In the genomic region with DNA sequence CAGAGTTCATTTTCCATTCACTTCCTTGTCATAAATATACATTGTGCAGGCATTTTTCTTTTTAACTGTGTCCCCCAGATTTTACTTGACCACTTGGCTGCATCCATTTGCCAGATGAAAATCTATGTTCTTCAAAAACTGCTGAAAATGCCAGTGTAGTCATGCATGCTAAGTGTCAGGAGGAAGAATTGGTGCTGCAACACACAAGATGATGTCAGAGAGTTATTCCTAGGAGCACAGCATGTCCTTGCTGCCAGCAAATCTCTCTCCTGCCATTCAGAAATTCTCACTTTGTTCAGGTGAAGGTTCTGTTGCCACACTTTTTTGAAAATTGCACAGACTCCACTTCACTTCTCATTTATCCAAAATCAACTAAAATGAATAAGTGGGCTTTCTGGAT, we compare ENCODE assay signal across 18 cellular contexts.
"Had no signal": no experiment of that assay in that cellular context is flagged by ENCODE, and none has a peak within 500 bp of the region (broad histone marks: within the 10 kb centered on the region; RNA-seq: fewer than 3 reads in every experiment).

No MANE protein-coding gene starts in this region.

- H3K4me1 ChIP-seq: breast epithelium, esophagus muscularis mucosa, SJSA1 had no signal

- H3K4me3 Mint-ChIP-seq: activated CD8-positive, alpha-beta memory T cell treated with anti-CD3 and anti-CD28 coated beads, Interleukin-2, amount 10 ng/mL, durations not matched to agents 7 days and 5 days; activated T-cell treated with anti-CD3 and anti-CD28 coated beads, Interleukin-2, amount 50 U/mL, for 24 hours; natural killer cell; stimulated activated effector memory CD8-positive, alpha-beta T cell treated with anti-CD3 and anti-CD28 coated beads, Interleukin-12 subunit alpha, Interleukin-12 subunit beta, amount 100 ng/mL, for 72 hours; T-helper 2 cell treated with Interferon-gamma antibody and Interleukin-4, amounts not matched to agents 5 μg/mL and 100 μg/mL, for 36 hours had no signal

- H3K27me3 ChIP-seq: breast epithelium, esophagus muscularis mucosa, ovary, transverse colon had no signal

- DNase-seq: activated CD4-positive, alpha-beta T cell treated with anti-CD3 and anti-CD28 coated beads, Interleukin-2, amount 50 U/mL, for 48 hours; activated CD4-positive, CD25-positive, alpha-beta regulatory T cell treated with anti-CD3 and anti-CD28 coated beads, Interleukin-2, amount 50 U/mL, for 72 hours; activated CD8-positive, alpha-beta memory T cell treated with anti-CD3 and anti-CD28 coated beads, Interleukin-2, amount 10 ng/mL, durations not matched to agents 7 days and 5 days; activated effector memory CD4-positive, alpha-beta T cell treated with anti-CD3 and anti-CD28 coated beads, Interleukin-2, amount 50 U/mL, for 16 hours; activated T-cell treated with anti-CD3 and anti-CD28 coated beads, Interleukin-2, amount 50 U/mL, for 24 hours; amygdala; foreskin melanocyte; left colon; natural killer cell; ovary; SW 1271; transverse colon had no signal

- H3K4me3 ChIP-seq: breast epithelium, esophagus muscularis mucosa, ovary, SJSA1, transverse colon had no signal

- H3K9me3 Mint-ChIP-seq: activated naive CD4-positive, alpha-beta T cell treated with anti-CD3 and anti-CD28 coated beads, Interleukin-2, amount 50 U/mL, for 72 hours; activated T-cell treated with anti-CD3 and anti-CD28 coated beads, Interleukin-2, amount 50 U/mL, for 24 hours; natural killer cell; stimulated activated effector memory CD8-positive, alpha-beta T cell treated with anti-CD3 and anti-CD28 coated beads, Interleukin-12 subunit alpha, Interleukin-12 subunit beta, amount 100 ng/mL, for 72 hours; T-helper 2 cell treated with Interferon-gamma antibody and Interleukin-4, amounts not matched to agents 5 μg/mL and 100 μg/mL, for 36 hours had no signal

- H3K36me3 Mint-ChIP-seq: activated CD8-positive, alpha-beta memory T cell treated with anti-CD3 and anti-CD28 coated beads, Interleukin-2, amount 10 ng/mL, durations not matched to agents 7 days and 5 days; activated naive CD4-positive, alpha-beta T cell treated with anti-CD3 and anti-CD28 coated beads, Interleukin-2, amount 50 U/mL, for 72 hours; natural killer cell; stimulated activated effector memory CD8-positive, alpha-beta T cell treated with anti-CD3 and anti-CD28 coated beads, Interleukin-12 subunit alpha, Interleukin-12 subunit beta, amount 100 ng/mL, for 72 hours had no signal

- H3K4me1 Mint-ChIP-seq: activated CD8-positive, alpha-beta memory T cell treated with anti-CD3 and anti-CD28 coated beads, Interleukin-2, amount 10 ng/mL, durations not matched to agents 7 days and 5 days; natural killer cell; stimulated activated effector memory CD8-positive, alpha-beta T cell treated with anti-CD3 and anti-CD28 coated beads, Interleukin-12 subunit alpha, Interleukin-12 subunit beta, amount 100 ng/mL, for 72 hours had no signal

- H3K36me3 ChIP-seq: breast epithelium, esophagus muscularis mucosa, ovary, SJSA1, transverse colon had no signal

- H3K9me3 ChIP-seq: breast epithelium, esophagus muscularis mucosa, ovary, SJSA1, transverse colon had no signal

- H3K27ac ChIP-seq: breast epithelium, esophagus muscularis mucosa, ovary, SJSA1, transverse colon had no signal

- H3K27ac Mint-ChIP-seq: activated CD8-positive, alpha-beta memory T cell treated with anti-CD3 and anti-CD28 coated beads, Interleukin-2, amount 10 ng/mL, durations not matched to agents 7 days and 5 days; activated naive CD4-positive, alpha-beta T cell treated with anti-CD3 and anti-CD28 coated beads, Interleukin-2, amount 50 U/mL, for 72 hours; activated T-cell treated with anti-CD3 and anti-CD28 coated beads, Interleukin-2, amount 50 U/mL, for 24 hours; natural killer cell; stimulated activated effector memory CD8-positive, alpha-beta T cell treated with anti-CD3 and anti-CD28 coated beads, Interleukin-12 subunit alpha, Interleukin-12 subunit beta, amount 100 ng/mL, for 72 hours; T-helper 2 cell treated with Interferon-gamma antibody and Interleukin-4, amounts not matched to agents 5 μg/mL and 100 μg/mL, for 36 hours had no signal

- ATAC-seq: activated CD8-positive, alpha-beta memory T cell treated with anti-CD3 and anti-CD28 coated beads, Interleukin-2, amount 10 ng/mL, durations not matched to agents 7 days and 5 days; activated naive CD4-positive, alpha-beta T cell treated with anti-CD3 and anti-CD28 coated beads, Interleukin-2, amount 50 U/mL, for 72 hours; left colon; natural killer cell; stimulated activated effector memory CD8-positive, alpha-beta T cell treated with anti-CD3 and anti-CD28 coated beads, Interleukin-12 subunit alpha, Interleukin-12 subunit beta, amount 100 ng/mL, for 72 hours had no signal
